In genomic region chr2:235055891-235056516, GRCh38 we compare ENCODE assay signal across 8 cellular contexts.
DNase-seq lines count a peak whose midpoint lies in the region; ATAC-seq and TF ChIP-seq lines count a peak whose summit lies in the region.

No MANE protein-coding gene starts in this region.

- peak; percentile 50 for TF ChIP-seq CTCF in BJ (IDR thresholded peaks at IDR 0.05; ENCODE audit: insufficient read depth, low read depth, low read length)
- TF ChIP-seq CTCF in KMS-11 (conservative IDR thresholded peaks at IDR 0.05; ENCODE audit: low read depth, low read length), result 0 out of 2 replicates have a peak, but pooled peaks have one; percentile 29
- peak; percentile 36 to 85 (median 69) for TF ChIP-seq CTCF in body of pancreas (IDR thresholded peaks at IDR 0.05)
- TF ChIP-seq CTCF in right lobe of liver (IDR thresholded peaks at IDR 0.05), result peak; percentile 64 to 76 (median 74)

- DNase-seq in BJ (ENCODE audit: low read depth), result no peak
- peak; percentile 57 to 72 (median 66) for DNase-seq in body of pancreas
- DNase-seq in right lobe of liver, result peak in 1 of 3 donors; percentile 55
- no peak for DNase-seq in stimulated activated CD4-positive, alpha-beta T cell treated with anti-CD3 and anti-CD28 coated beads, Interleukin-4, amount 100 ng/mL, for 24 hours
- DNase-seq in activated CD4-positive, alpha-beta T cell treated with anti-CD3 and anti-CD28 coated beads for 4 hours, result no peak
- no peak for DNase-seq in NCI-H774 (lab: John Stamatoyannopoulos, UW)

- intact Hi-C loops in body of pancreas (cut with DNase I) (no loop called here), right lobe of liver (cut with DNase I) (no loop called here)

- H3K36me3 ChIP-seq in BJ (ENCODE audit: control insufficient read depth, insufficient read depth, low read length) (peaks cover 34% of the 10 kb centered on the region), KMS-11 (ENCODE audit: insufficient read depth) (no peaks in the 10 kb centered on the region), body of pancreas (replicated peaks in 1 of 2; ENCODE audit: insufficient read depth in 1 of 2, low read depth in 2 of 2) (peaks cover 0 to 10% of the 10 kb centered on the region in 2 donors), right lobe of liver (peaks cover 0 to 18% (median 1%) of the 10 kb centered on the region in 4 donors)

- no peaks in the 10 kb centered on the region for H4K20me1 ChIP-seq in KMS-11 (ENCODE audit: insufficient read depth)

- 63 to 66% methylated on average over 11 to 12 of the region's 12 CpGs for WGBS in body of pancreas, 2 donors
- WGBS in right lobe of liver (ENCODE audit: insufficient coverage, low coverage, low lambda C conversion rate, missing lambda C conversion rate), result 46% methylated on average over 5 of the region's 12 CpGs

- no peak overlapping the region for H2AFZ ChIP-seq in KMS-11 (ENCODE audit: low read depth)

- no peak for TF ChIP-seq POLR2A in body of pancreas (IDR thresholded peaks at IDR 0.05)
- TF ChIP-seq POLR2A in right lobe of liver (IDR thresholded peaks at IDR 0.05), result no peak

- H3K79me2 ChIP-seq in KMS-11 (ENCODE audit: insufficient read depth, low read depth), result no peaks in the 10 kb centered on the region

- H3K9me3 ChIP-seq in body of pancreas (no peaks in the 10 kb centered on the region), right lobe of liver (no peaks in the 10 kb centered on the region)

- CTCF ChIA-PET in BJ (lab: Yijun Ruan, JAX), result interaction anchor here (0.8 to 1.9 kb wide), 3 partner anchors 45 to 102 kb away, joined by 3 to 4 read pairs (median 3); no protein-coding TSS in a partner anchor

- POLR2A ChIA-PET in BJ (lab: Charles Lee), result no interaction called here

- H3K27ac ChIP-seq in KMS-11 (no peak overlapping the region), body of pancreas (no peak overlapping the region), right lobe of liver (no peak overlapping the region)

- H3K4me1 ChIP-seq in KMS-11 (ENCODE audit: low read depth, poor library complexity, severe bottlenecking), result no peaks in the 10 kb centered on the region
- H3K4me1 ChIP-seq in body of pancreas, result peaks cover 31% of the 10 kb centered on the region
- H3K4me1 ChIP-seq in right lobe of liver, result peaks cover under 1 to 15% (median 6%) of the 10 kb centered on the region in 4 donors

- no peak overlapping the region for H3K9ac ChIP-seq in KMS-11

- H3K4me2 ChIP-seq in KMS-11, result no peak overlapping the region

- H3K27me3 ChIP-seq in BJ (ENCODE audit: control insufficient read depth, insufficient read depth, low read length) (no peaks in the 10 kb centered on the region), KMS-11 (ENCODE audit: insufficient read depth, low read depth) (no peaks in the 10 kb centered on the region), body of pancreas (no peaks in the 10 kb centered on the region), right lobe of liver (no peaks in the 10 kb centered on the region)

- H3K4me3 ChIP-seq in BJ (ENCODE audit: low read depth, low read length), result no peak overlapping the region
- no peak overlapping the region for H3K4me3 ChIP-seq in KMS-11 (IDR thresholded peaks at IDR 0.05; ENCODE audit: insufficient read depth, low read depth, low read length)
- H3K4me3 ChIP-seq in body of pancreas, result no peak overlapping the region
- H3K4me3 ChIP-seq in right lobe of liver, result no peak overlapping the region

- peak; percentile 14 for ATAC-seq in body of pancreas
- peak; percentile 62 to 75 (median 72) for ATAC-seq in right lobe of liver
- no peak for ATAC-seq in HG03378 (IDR thresholded peaks at IDR 0.05; ENCODE audit: unreplicated experiment)

Comparison
In these comparisons a context has a peak if more than half of its experiments do, and no peak if none do; other contexts are left out.
1. DNase-seq: peak in body of pancreas (4 of 4); none in BJ (single experiment), stimulated activated CD4-positive, alpha-beta T cell treated with anti-CD3 and anti-CD28 coated beads, Interleukin-4, amount 100 ng/mL, for 24 hours (single experiment), activated CD4-positive, alpha-beta T cell treated with anti-CD3 and anti-CD28 coated beads for 4 hours (0 of 2) and NCI-H774 (single experiment).
2. Peak in every context shown above with its lines, with median percentiles within 50 percentile points of each other: CTCF ChIP-seq.